20 cellular contexts compared by ENCODE assay signal in the genomic region with DNA sequence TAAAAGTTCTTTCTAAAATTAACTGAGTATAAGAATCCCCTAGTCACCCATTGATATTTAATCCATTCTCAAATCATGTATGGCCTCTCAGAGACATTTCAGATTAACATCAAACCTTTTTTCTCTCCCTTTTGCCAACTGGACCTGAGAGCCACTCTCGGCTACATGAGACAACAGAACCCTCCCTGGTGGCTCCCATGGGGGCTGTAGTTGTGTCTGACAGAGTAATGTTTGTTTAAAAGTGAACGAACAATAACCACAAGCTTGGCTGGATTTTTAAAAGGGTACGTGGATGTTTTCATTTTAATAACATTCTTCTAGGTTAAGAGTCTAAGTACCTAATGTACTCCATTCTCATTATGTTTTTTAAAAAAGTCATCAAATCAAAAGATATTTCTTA. TPM values are rescaled to one million over a fixed set of nuclear protein-coding genes. Genes with fewer than 3 reads are reported as not detected.
"Had no signal": no experiment of that assay in that cellular context is flagged by ENCODE, and none has a peak within 500 bp of the region (broad histone marks: within the 10 kb centered on the region; RNA-seq: fewer than 3 reads in every experiment).

No MANE protein-coding gene starts in this region.

- H3K27me3 Mint-ChIP-seq: activated B cell treated with CpG ODN at 0.5 μM for 24 hours, progenitor cell of endocrine pancreas had no signal

- H3K36me3 Mint-ChIP-seq: activated naive CD8-positive, alpha-beta T cell treated with anti-CD3 and anti-CD28 coated beads for 36 hours; naive thymus-derived CD4-positive, alpha-beta T cell had no signal

- H3K27ac Mint-ChIP-seq: activated B cell treated with CpG ODN at 0.5 μM for 24 hours; activated CD4-positive, alpha-beta T cell treated with anti-CD3 and anti-CD28 coated beads, Interleukin-2, amount 10 ng/mL, durations not matched to agents 7 days and 5 days; activated naive CD8-positive, alpha-beta T cell treated with anti-CD3 and anti-CD28 coated beads for 36 hours; activated T-helper 1 cell treated with anti-CD3 and anti-CD28 coated beads, Interleukin-12 subunit alpha, Interleukin-12 subunit beta, Interleukin-2, Interleukin-4 antibody, amounts not matched to agents 30 ng/mL and 10 ng/mL and 1 ng/mL, durations not matched to agents 14 hours and 24 hours and 36 hours; endodermal cell; naive thymus-derived CD4-positive, alpha-beta T cell; progenitor cell of endocrine pancreas had no signal

- H3K27ac ChIP-seq: dorsolateral prefrontal cortex, left ventricle myocardium inferior, transverse colon had no signal

- H3K4me3 Mint-ChIP-seq: activated B cell treated with CpG ODN at 0.5 μM for 24 hours; activated CD4-positive, alpha-beta T cell treated with anti-CD3 and anti-CD28 coated beads, Interleukin-2, amount 10 ng/mL, durations not matched to agents 7 days and 5 days; activated naive CD8-positive, alpha-beta T cell treated with anti-CD3 and anti-CD28 coated beads for 36 hours; activated T-helper 1 cell treated with anti-CD3 and anti-CD28 coated beads, Interleukin-12 subunit alpha, Interleukin-12 subunit beta, Interleukin-2, Interleukin-4 antibody, amounts not matched to agents 30 ng/mL and 10 ng/mL and 1 ng/mL, durations not matched to agents 14 hours and 24 hours and 36 hours; endodermal cell; naive thymus-derived CD4-positive, alpha-beta T cell had no signal

- H3K9me3 ChIP-seq: left ventricle myocardium inferior, mucosa of descending colon, transverse colon had no signal

- H3K4me3 ChIP-seq: dorsolateral prefrontal cortex, left ventricle myocardium inferior, mucosa of descending colon, smooth muscle cell, transverse colon had no signal

- H3K4me1 ChIP-seq: left ventricle myocardium inferior, transverse colon had no signal

- ATAC-seq: mucosa of descending colon; naive thymus-derived CD4-positive, alpha-beta T cell; right cardiac atrium; stimulated activated naive CD8-positive, alpha-beta T cell treated with anti-CD3 and anti-CD28 coated beads, Interleukin-15, Interleukin-2, amounts not matched to agents 100 U/mL and 50 U/mL, for 24 hours had no signal

- DNase-seq: activated B cell treated with CpG ODN at 0.5 μM for 24 hours; activated CD4-positive, alpha-beta T cell treated with anti-CD3 and anti-CD28 coated beads, Interleukin-2, amount 10 ng/mL, durations not matched to agents 7 days and 5 days; activated CD8-positive, alpha-beta memory T cell treated with anti-CD3 and anti-CD28 coated beads for 24 hours; activated naive CD8-positive, alpha-beta T cell treated with anti-CD3 and anti-CD28 coated beads for 36 hours; amygdala; dorsolateral prefrontal cortex; endodermal cell; erythroblast; hypothalamus; left ventricle myocardium inferior; mucosa of descending colon; naive thymus-derived CD4-positive, alpha-beta T cell; nucleus accumbens; right cardiac atrium; stimulated activated naive CD8-positive, alpha-beta T cell treated with anti-CD3 and anti-CD28 coated beads, Interleukin-15, Interleukin-2, amounts not matched to agents 100 U/mL and 50 U/mL, for 24 hours; T-helper 2 cell; transverse colon had no signal

- H3K9me3 Mint-ChIP-seq: activated B cell treated with CpG ODN at 0.5 μM for 24 hours; activated CD4-positive, alpha-beta T cell treated with anti-CD3 and anti-CD28 coated beads, Interleukin-2, amount 10 ng/mL, durations not matched to agents 7 days and 5 days; activated naive CD8-positive, alpha-beta T cell treated with anti-CD3 and anti-CD28 coated beads for 36 hours; activated T-helper 1 cell treated with anti-CD3 and anti-CD28 coated beads, Interleukin-12 subunit alpha, Interleukin-12 subunit beta, Interleukin-2, Interleukin-4 antibody, amounts not matched to agents 30 ng/mL and 10 ng/mL and 1 ng/mL, durations not matched to agents 14 hours and 24 hours and 36 hours; endodermal cell; naive thymus-derived CD4-positive, alpha-beta T cell had no signal

- H3K4me1 Mint-ChIP-seq: activated B cell treated with CpG ODN at 0.5 μM for 24 hours; activated CD4-positive, alpha-beta T cell treated with anti-CD3 and anti-CD28 coated beads, Interleukin-2, amount 10 ng/mL, durations not matched to agents 7 days and 5 days; activated naive CD8-positive, alpha-beta T cell treated with anti-CD3 and anti-CD28 coated beads for 36 hours; naive thymus-derived CD4-positive, alpha-beta T cell had no signal

- H3K27me3 ChIP-seq: dorsolateral prefrontal cortex, transverse colon had no signal

- H3K36me3 ChIP-seq: left ventricle myocardium inferior, transverse colon had no signal

- H3K4me2 ChIP-seq: smooth muscle cell had no signal

RNA-seq across cellular contexts. Expression of a gene that starts 37.1 kb away (rescaled TPM):
- total RNA-seq: activated B cell treated with CpG ODN at 0.5 μM for 24 hours; activated CD4-positive, alpha-beta T cell treated with anti-CD3 and anti-CD28 coated beads, Interleukin-2, amount 10 ng/mL, durations not matched to agents 7 days and 5 days; activated naive CD8-positive, alpha-beta T cell treated with anti-CD3 and anti-CD28 coated beads for 36 hours; activated T-helper 1 cell treated with anti-CD3 and anti-CD28 coated beads, Interleukin-12 subunit alpha, Interleukin-12 subunit beta, Interleukin-2, Interleukin-4 antibody, amounts not matched to agents 30 ng/mL and 10 ng/mL and 1 ng/mL, durations not matched to agents 14 hours and 24 hours and 36 hours had no signal
- polyA plus RNA-seq: naive thymus-derived CD4-positive, alpha-beta T cell had no signal
